Comparison of ENCODE assay signal across 14 cellular contexts in the genomic region with DNA sequence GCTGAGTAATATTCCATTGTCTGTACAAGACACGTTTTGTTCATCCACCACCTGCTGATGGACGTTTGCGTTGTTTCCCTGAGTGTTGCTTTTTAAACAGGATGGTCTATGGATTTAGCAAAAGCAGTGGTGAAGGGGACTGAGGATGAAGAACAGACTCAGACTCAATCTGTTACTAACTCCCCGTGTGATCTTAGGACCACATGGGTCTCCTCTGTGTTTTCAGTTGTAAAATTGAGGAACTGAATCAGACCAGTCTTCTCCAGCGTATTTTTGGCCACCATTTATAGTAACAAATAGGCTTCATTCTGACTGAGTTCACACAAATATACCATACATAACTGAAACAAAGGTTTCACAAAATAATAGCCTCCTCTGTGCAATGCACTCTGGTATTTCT.
DNase-seq lines count a peak whose midpoint lies in the region; ATAC-seq, FAIRE-seq and TF ChIP-seq lines count a peak whose summit lies in the region.
"Had no signal": no experiment of that assay in that cellular context is flagged by ENCODE, and none has a peak within 500 bp of the region (broad histone marks: within the 10 kb centered on the region; RNA-seq: fewer than 3 reads in every experiment).

No MANE protein-coding gene starts in this region.

- peaks cover 6% of the 10 kb centered on the region for H3K9me3 Mint-ChIP-seq in type B pancreatic cell
- H3K9me3 Mint-ChIP-seq: activated CD8-positive, alpha-beta T cell treated with anti-CD3 and anti-CD28 coated beads for 36 hours had no signal

- H3K27me3 Mint-ChIP-seq in type B pancreatic cell: no peaks in the 10 kb centered on the region
- H3K27me3 Mint-ChIP-seq: activated CD8-positive, alpha-beta T cell treated with anti-CD3 and anti-CD28 coated beads for 36 hours had no signal

- H3K27me3 ChIP-seq in SU-DHL-6 (ENCODE audit: low read length): no peaks in the 10 kb centered on the region
- H3K27me3 ChIP-seq: esophagus squamous epithelium, ovary had no signal

- H3K36me3 ChIP-seq in SU-DHL-6 (ENCODE audit: low read length) (no peaks in the 10 kb centered on the region), kidney (ENCODE audit: control insufficient read depth in 1 of 2, insufficient read depth in 2 of 2, low read length in 2 of 2) (no peaks in the 10 kb centered on the region)
- H3K36me3 ChIP-seq: ovary had no signal

- peak overlapping the region; percentile 88 for H3K4me2 ChIP-seq in SU-DHL-6 (ENCODE audit: low read depth, low read length, poor library complexity, severe bottlenecking)

- no peak overlapping the region for H3K27ac Mint-ChIP-seq in type B pancreatic cell
- H3K27ac Mint-ChIP-seq: activated CD8-positive, alpha-beta T cell treated with anti-CD3 and anti-CD28 coated beads for 36 hours had no signal

- no peak overlapping the region for H2AFZ ChIP-seq in SU-DHL-6 (ENCODE audit: low read depth, low read length, severe bottlenecking)

- DNase-seq in NCI-H748 treated with DMSO at 0.1 percent for 48 hours (lab: John Stamatoyannopoulos, UW): no peak
- no peak for DNase-seq in type B pancreatic cell (ENCODE audit: extremely low spot score, unreplicated experiment)
- no peak for DNase-seq in kidney
- DNase-seq in stimulated activated CD4-positive, alpha-beta T cell treated with anti-CD3 and anti-CD28 coated beads, Interleukin-1b, Interleukin-23, amount 100 ng/mL, for 48 hours: no peak
- DNase-seq: activated CD8-positive, alpha-beta T cell treated with anti-CD3 and anti-CD28 coated beads for 36 hours; DMS 273 treated with DMSO at 0.1 percent for 48 hours; esophagus squamous epithelium; NCI-H187 treated with DMSO at 0.1 percent for 48 hours; ovary had no signal

- TF ChIP-seq CTCF in SU-DHL-6 (IDR thresholded peaks at IDR 0.05; ENCODE audit: insufficient read depth, low read length, poor library complexity, severe bottlenecking): no peak
- no peak for TF ChIP-seq CTCF in type B pancreatic cell (conservative IDR thresholded peaks at IDR 0.05)
- no peak for TF ChIP-seq CTCF in kidney (IDR thresholded peaks at IDR 0.05; ENCODE audit: borderline replicate concordance, extremely low read depth, insufficient read depth)

- H3K79me2 ChIP-seq in SU-DHL-6 (ENCODE audit: insufficient read depth, low read length): peaks cover 82% of the 10 kb centered on the region

- H4K20me1 ChIP-seq in SU-DHL-6 (ENCODE audit: low read depth, low read length): no peaks in the 10 kb centered on the region

- FAIRE-seq in kidney (lab: Jason Lieb, UNC): no peak
- FAIRE-seq: astrocyte had no signal

- H3K9ac ChIP-seq in SU-DHL-6 (ENCODE audit: low read length): peak overlapping the region; percentile 52
- no peak overlapping the region for H3K9ac ChIP-seq in kidney (ENCODE audit: low read length in 2 of 2)

- H3K4me1 ChIP-seq in kidney (ENCODE audit: control insufficient read depth in 1 of 2, insufficient read depth in 1 of 2, low read depth in 1 of 2, low read length in 2 of 2): no peaks in the 10 kb centered on the region

- peaks cover 17% of the 10 kb centered on the region for H3K4me1 Mint-ChIP-seq in type B pancreatic cell (ENCODE audit: unreplicated experiment)

- H3K4me3 ChIP-seq in SU-DHL-6 (ENCODE audit: insufficient read depth, low read length, poor library complexity, severe bottlenecking) (peak overlapping the region; percentile 35), kidney (ENCODE audit: low read length in 2 of 2) (no peak overlapping the region)
- H3K4me3 ChIP-seq: esophagus squamous epithelium, ovary had no signal

- ATAC-seq in GM18858 (IDR thresholded peaks at IDR 0.05; ENCODE audit: unreplicated experiment) (peak; percentile 89), GM21529 (IDR thresholded peaks at IDR 0.05; ENCODE audit: unreplicated experiment) (peak; percentile 89), HG03135 (IDR thresholded peaks at IDR 0.05; ENCODE audit: unreplicated experiment) (peak; percentile 82)
- ATAC-seq: activated CD8-positive, alpha-beta T cell treated with anti-CD3 and anti-CD28 coated beads for 36 hours had no signal

- H3K9me2 ChIP-seq in SU-DHL-6 (replicated peaks; ENCODE audit: insufficient read depth, low read length): no peaks in the 10 kb centered on the region

- no peak overlapping the region for H3K4me3 Mint-ChIP-seq in type B pancreatic cell
- H3K4me3 Mint-ChIP-seq: activated CD8-positive, alpha-beta T cell treated with anti-CD3 and anti-CD28 coated beads for 36 hours had no signal

- peaks cover 19% of the 10 kb centered on the region for H3K36me3 Mint-ChIP-seq in type B pancreatic cell

- H3K9me3 ChIP-seq in SU-DHL-6 (ENCODE audit: insufficient read depth, low read length) (no peaks in the 10 kb centered on the region), kidney (ENCODE audit: control insufficient read depth in 1 of 2, low read length in 2 of 2) (no peaks in the 10 kb centered on the region)
- H3K9me3 ChIP-seq: esophagus squamous epithelium, ovary had no signal

- H3F3A ChIP-seq in SU-DHL-6 (ENCODE audit: insufficient read depth): peaks cover 25% of the 10 kb centered on the region

- intact Hi-C loops in kidney (cut with DNase I): no loop called here

- peak overlapping the region; percentile 94 for H3K27ac ChIP-seq in SU-DHL-6 (ENCODE audit: low read depth, low read length)
- H3K27ac ChIP-seq in kidney (ENCODE audit: low read depth in 2 of 2, low read length in 2 of 2): no peak overlapping the region
- H3K27ac ChIP-seq: ovary had no signal
